ENCODE assay signal across 8 cellular contexts in genomic region chr11:63985812-63986155, GRCh38. TPM values are rescaled to one million over a fixed set of nuclear protein-coding genes. Genes with fewer than 3 reads are reported as not detected.
DNase-seq lines count a peak whose midpoint lies in the region; ATAC-seq and TF ChIP-seq lines count a peak whose summit lies in the region.

No MANE protein-coding gene starts in this region.

- H3K4me1 Mint-ChIP-seq in Calu3 (ENCODE audit: low read depth, unreplicated experiment) (peaks cover 22% of the 10 kb centered on the region), HFFc6 (ENCODE audit: low read depth) (peaks cover 40% of the 10 kb centered on the region)

- H3K9me3 Mint-ChIP-seq in Calu3 (ENCODE audit: low read depth, unreplicated experiment) (no peaks in the 10 kb centered on the region), HFFc6 (no peaks in the 10 kb centered on the region)

- TF ChIP-seq CTCF in Calu3 (IDR thresholded peaks at IDR 0.05; ENCODE audit: unreplicated experiment) (no peak), HFFc6 (IDR thresholded peaks at IDR 0.05) (no peak)

- CTCF ChIA-PET in Calu3 (lab: Charles Lee) = interaction anchor here (0.6 kb wide), 1 partner anchor 397 kb away, joined by 3 read pairs; no protein-coding TSS in a partner anchor

- no peaks in the 10 kb centered on the region for H3K27me3 Mint-ChIP-seq in Calu3 (ENCODE audit: unreplicated experiment)
- peaks cover 5% of the 10 kb centered on the region for H3K27me3 Mint-ChIP-seq in HFFc6 (ENCODE audit: insufficient read depth)

- peak; percentile 37 for DNase-seq in Calu3
- no peak for DNase-seq in HFFc6
- DNase-seq in SKM-1 (lab: John Stamatoyannopoulos, UW; ENCODE audit: unreplicated experiment) = peak; percentile 35
- peak; percentile 37 for DNase-seq in activated naive CD8-positive, alpha-beta T cell treated with anti-CD3 and anti-CD28 coated beads, Interleukin-2, amount 50 U/mL, for 16 hours (ENCODE audit: low read depth, low spot score)
- DNase-seq in stimulated activated CD4-positive, alpha-beta T cell treated with anti-CD3 and anti-CD28 coated beads, Interleukin-1b, Interleukin-23, amount 100 ng/mL, for 48 hours = peak; percentile 77
- no peak for DNase-seq in NCI-H226

- ATAC-seq in HG02763 (IDR thresholded peaks at IDR 0.05; ENCODE audit: unreplicated experiment) = no peak

- H3K27ac Mint-ChIP-seq in Calu3 (ENCODE audit: unreplicated experiment) = peak overlapping the region; percentile 77
- peak overlapping the region; percentile 99 for H3K27ac Mint-ChIP-seq in HFFc6

- peak overlapping the region; percentile 14 for H3K4me3 ChIP-seq in iPS-11a (ENCODE audit: low read depth, low read length)

- intact Hi-C loops in Calu3 (cut with micrococcal nuclease; ENCODE audit: unreplicated experiment) = no loop called here

- peak overlapping the region; percentile 76 for H3K4me3 Mint-ChIP-seq in Calu3 (ENCODE audit: low read depth, unreplicated experiment)
- H3K4me3 Mint-ChIP-seq in HFFc6 = peak overlapping the region; percentile 96

- peaks cover 43% of the 10 kb centered on the region for H3K36me3 Mint-ChIP-seq in Calu3 (ENCODE audit: insufficient read depth, unreplicated experiment)
- H3K36me3 Mint-ChIP-seq in HFFc6 (ENCODE audit: low read depth) = peaks cover 11% of the 10 kb centered on the region

- BruUV-seq in Calu3 (replicated peaks; lab: Mats Ljungman, UMichigan) = TSS peak; percentile 93

RNA-seq across cellular contexts. Expression of gene OTUB1, which starts 0.5 kb away (rescaled TPM):
- 96.9 and 103 TPM in 2 replicates for total RNA-seq in Calu3 (2022)
- total RNA-seq in HFFc6 (2021; fragmentation: NEBNext Ultra II Directional; extraction: Animal tissue kit (Norgen Biotek cat#: 25700)) = 10 to 100 TPM; 84.4 to 98.2 (median 90.9) TPM

RNA-seq across cellular contexts. Expression of gene COX8A, which starts 11.4 kb away (rescaled TPM):
- total RNA-seq in Calu3 (2022) = 313 and 325 TPM in 2 replicates
- total RNA-seq in HFFc6 (2021; fragmentation: NEBNext Ultra II Directional; extraction: Animal tissue kit (Norgen Biotek cat#: 25700)) = 100 to 1,000 TPM; 422 to 571 (median 505) TPM

RNA-seq across cellular contexts. Expression of gene NAA40, which starts 47.0 kb away (rescaled TPM):
- total RNA-seq in Calu3 (2022) = 41.3 and 44.9 TPM in 2 replicates
- total RNA-seq in HFFc6 (2021; fragmentation: NEBNext Ultra II Directional; extraction: Animal tissue kit (Norgen Biotek cat#: 25700)) = 10 to 100 TPM; 15.7 to 19.3 (median 17.6) TPM

RNA-seq across cellular contexts. Expression of gene FLRT1, which starts 49.9 kb away (rescaled TPM):
- total RNA-seq in Calu3 (2022) = 0.09 and 0.10 TPM in 2 replicates
- under 1 TPM in 5 of 6 experiments, not detected in 1; 0.07 to 0.38 (median 0.30) TPM for total RNA-seq in HFFc6 (2021; fragmentation: NEBNext Ultra II Directional; extraction: Animal tissue kit (Norgen Biotek cat#: 25700))

Comparison
In these comparisons a context has a peak if more than half of its experiments do, and no peak if none do; other contexts are left out.
1. DNase-seq: peak in Calu3 (single experiment), SKM-1 (single experiment), activated naive CD8-positive, alpha-beta T cell treated with anti-CD3 and anti-CD28 coated beads, Interleukin-2, amount 50 U/mL, for 16 hours (single experiment) and stimulated activated CD4-positive, alpha-beta T cell treated with anti-CD3 and anti-CD28 coated beads, Interleukin-1b, Interleukin-23, amount 100 ng/mL, for 48 hours (single experiment); none in HFFc6 (single experiment) and NCI-H226 (single experiment).